In genomic region chr1:218135358-218135757, GRCh38 we compare ENCODE assay signal across 24 cellular contexts.
"Had no signal": no experiment of that assay in that cellular context is flagged by ENCODE, and none has a peak within 500 bp of the region (broad histone marks: within the 10 kb centered on the region; RNA-seq: fewer than 3 reads in every experiment).

No MANE protein-coding gene starts in this region.

- H3K4me3 ChIP-seq: colonic mucosa, esophagus squamous epithelium, gastrocnemius medialis, heart right ventricle, left lung, lower lobe of right lung, mucosa of descending colon had no signal

- H3K4me3 Mint-ChIP-seq: dendritic cell treated with granulocyte-macrophage colony-stimulating factor and Interleukin-4, amounts not matched to agents 40 ng/mL and 50 ng/mL, for 4 days; effector memory CD8-positive, alpha-beta T cell; endodermal cell; mesothelial cell of epicardium had no signal

- H3K27me3 ChIP-seq: colonic mucosa, esophagus squamous epithelium, gastrocnemius medialis, heart right ventricle, left lung had no signal

- H3K9me3 ChIP-seq: colonic mucosa, esophagus squamous epithelium, gastrocnemius medialis, mucosa of descending colon had no signal

- H3K36me3 Mint-ChIP-seq: mesothelial cell of epicardium had no signal

- H3K9me3 Mint-ChIP-seq: endodermal cell had no signal

- H3K27ac Mint-ChIP-seq: dendritic cell treated with granulocyte-macrophage colony-stimulating factor and Interleukin-4, amounts not matched to agents 40 ng/mL and 50 ng/mL, for 4 days; effector memory CD8-positive, alpha-beta T cell; endodermal cell; mesothelial cell of epicardium had no signal

- H3K27ac ChIP-seq: colonic mucosa, epithelial cell of prostate, esophagus squamous epithelium, gastrocnemius medialis, heart right ventricle, left lung, lower lobe of right lung had no signal

- H3K4me1 Mint-ChIP-seq: endodermal cell had no signal

- ATAC-seq: effector memory CD8-positive, alpha-beta T cell; esophagus mucosa; gastrocnemius medialis; heart right ventricle; left cardiac atrium; left lung; left ventricle myocardium superior; lower lobe of right lung; mucosa of descending colon had no signal

- H3K4me1 ChIP-seq: colonic mucosa, esophagus squamous epithelium, gastrocnemius medialis, heart right ventricle, left lung, lower lobe of right lung had no signal

- H3K36me3 ChIP-seq: colonic mucosa, esophagus squamous epithelium, gastrocnemius medialis, heart right ventricle, left lung, lower lobe of right lung had no signal

- DNase-seq: colonic mucosa; cortex of kidney; effector CD8-positive, alpha-beta T cell; effector memory CD8-positive, alpha-beta T cell; endodermal cell; erythroblast; esophagus squamous epithelium; foreskin fibroblast; foreskin melanocyte; glutamatergic neuron; head of caudate nucleus; heart right ventricle; hippocampal formation; left cardiac atrium; left lung; left ventricle myocardium superior; lower lobe of right lung; mesenchymal stem cell; mucosa of descending colon had no signal

- H3K27me3 Mint-ChIP-seq: dendritic cell treated with granulocyte-macrophage colony-stimulating factor and Interleukin-4, amounts not matched to agents 40 ng/mL and 50 ng/mL, for 4 days; effector memory CD8-positive, alpha-beta T cell had no signal
